In genomic region chr12:45853550-45853949, GRCh38 we compare ENCODE assay signal across 32 cellular contexts.
"Had no signal": no experiment of that assay in that cellular context is flagged by ENCODE, and none has a peak within 500 bp of the region (broad histone marks: within the 10 kb centered on the region; RNA-seq: fewer than 3 reads in every experiment).

No MANE protein-coding gene starts in this region.

- H3K27ac Mint-ChIP-seq: activated B cell treated with CpG ODN at 0.5 μM for 24 hours; activated CD4-positive, alpha-beta memory T cell treated with anti-CD3 and anti-CD28 coated beads for 36 hours; activated CD4-positive, alpha-beta T cell treated with anti-CD3 and anti-CD28 coated beads, Interleukin-2, amount 10 ng/mL, durations not matched to agents 24 days and 14 days; activated CD8-positive, alpha-beta T cell treated with anti-CD3 and anti-CD28 coated beads, Interleukin-2, amount 10 ng/mL, durations not matched to agents 7 days and 5 days; activated naive CD4-positive, alpha-beta T cell treated with anti-CD3 and anti-CD28 coated beads for 36 hours; activated naive CD8-positive, alpha-beta T cell treated with anti-CD3 and anti-CD28 coated beads for 36 hours; activated T-cell treated with anti-CD3 and anti-CD28 coated beads, Interleukin-2, amount 50 U/mL, for 24 hours; T-cell; T-helper 2 cell treated with Interferon-gamma antibody and Interleukin-4, amounts not matched to agents 5 μg/mL and 100 μg/mL, for 36 hours had no signal

- H3K4me1 ChIP-seq: adrenal gland, body of pancreas, breast epithelium had no signal

- H3K4me1 Mint-ChIP-seq: activated B cell treated with CpG ODN at 0.5 μM for 24 hours; activated CD4-positive, alpha-beta T cell treated with anti-CD3 and anti-CD28 coated beads, Interleukin-2, amount 10 ng/mL, durations not matched to agents 24 days and 14 days; activated CD8-positive, alpha-beta memory T cell treated with anti-CD3 and anti-CD28 coated beads, Interleukin-2, amount 10 ng/mL, durations not matched to agents 7 days and 5 days had no signal

- DNase-seq: activated B cell treated with CpG ODN at 0.5 μM for 24 hours; activated CD4-positive, alpha-beta memory T cell treated with anti-CD3 and anti-CD28 coated beads for 36 hours; activated CD4-positive, alpha-beta T cell treated with anti-CD3 and anti-CD28 coated beads for 4 hours; activated CD4-positive, alpha-beta T cell treated with anti-CD3 and anti-CD28 coated beads, Interleukin-2, amount 10 ng/mL, durations not matched to agents 24 days and 14 days; activated CD4-positive, alpha-beta T cell treated with anti-CD3 and anti-CD28 coated beads, Interleukin-2, amount 50 U/mL, for 1 hour; activated CD4-positive, alpha-beta T cell treated with anti-CD3 and anti-CD28 coated beads, Interleukin-2, amount 50 U/mL, for 4 hours; activated CD4-positive, CD25-positive, alpha-beta regulatory T cell treated with anti-CD3 and anti-CD28 coated beads, Interleukin-2, amount 50 U/mL, for 72 hours; activated CD8-positive, alpha-beta memory T cell treated with anti-CD3 and anti-CD28 coated beads for 24 hours; activated CD8-positive, alpha-beta memory T cell treated with anti-CD3 and anti-CD28 coated beads, Interleukin-2, amount 10 ng/mL, durations not matched to agents 7 days and 5 days; activated CD8-positive, alpha-beta memory T cell treated with anti-CD3 and anti-CD28 coated beads, Interleukin-2, amount 50 U/mL, for 48 hours; activated CD8-positive, alpha-beta T cell treated with anti-CD3 and anti-CD28 coated beads, Interleukin-2, amount 10 ng/mL, durations not matched to agents 7 days and 5 days; activated effector memory CD4-positive, alpha-beta T cell treated with anti-CD3 and anti-CD28 coated beads, Interleukin-2, amount 50 U/mL, for 16 hours; activated gamma-delta T cell treated with Interleukin-2 at 50 U/mL for 16 hours; activated naive CD4-positive, alpha-beta T cell; activated naive CD4-positive, alpha-beta T cell treated with anti-CD3 and anti-CD28 coated beads for 36 hours; activated naive CD4-positive, alpha-beta T cell treated with anti-CD3 and anti-CD28 coated beads, Interleukin-2, amount 50 U/mL, for 16 hours; activated naive CD8-positive, alpha-beta T cell treated with anti-CD3 and anti-CD28 coated beads for 36 hours; activated T-cell treated with anti-CD3 and anti-CD28 coated beads, Interleukin-2, amount 50 U/mL, for 24 hours; activated T-cell treated with anti-CD3 and anti-CD28 coated beads, Interleukin-2, amount 50 U/mL, for 48 hours; adrenal gland; amniotic stem cell; aorta; body of pancreas; brain microvascular endothelial cell; central memory CD4-positive, alpha-beta T cell; T-cell; T-helper 2 cell; T-helper 9 cell had no signal

- H3K9me3 ChIP-seq: adrenal gland, body of pancreas, breast epithelium had no signal

- H3K4me3 Mint-ChIP-seq: activated B cell treated with CpG ODN at 0.5 μM for 24 hours; activated CD4-positive, alpha-beta memory T cell treated with anti-CD3 and anti-CD28 coated beads for 36 hours; activated CD4-positive, alpha-beta T cell treated with anti-CD3 and anti-CD28 coated beads, Interleukin-2, amount 10 ng/mL, durations not matched to agents 24 days and 14 days; activated CD8-positive, alpha-beta memory T cell treated with anti-CD3 and anti-CD28 coated beads, Interleukin-2, amount 10 ng/mL, durations not matched to agents 7 days and 5 days; activated CD8-positive, alpha-beta T cell treated with anti-CD3 and anti-CD28 coated beads, Interleukin-2, amount 10 ng/mL, durations not matched to agents 7 days and 5 days; activated naive CD4-positive, alpha-beta T cell treated with anti-CD3 and anti-CD28 coated beads for 36 hours; activated naive CD8-positive, alpha-beta T cell treated with anti-CD3 and anti-CD28 coated beads for 36 hours; activated T-cell treated with anti-CD3 and anti-CD28 coated beads, Interleukin-2, amount 50 U/mL, for 24 hours; T-cell; T-helper 2 cell treated with Interferon-gamma antibody and Interleukin-4, amounts not matched to agents 5 μg/mL and 100 μg/mL, for 36 hours had no signal

- H3K4me3 ChIP-seq: adrenal gland, body of pancreas, breast epithelium had no signal

- H3K27me3 ChIP-seq: adrenal gland, body of pancreas, brain microvascular endothelial cell, breast epithelium had no signal

- H3K9me3 Mint-ChIP-seq: activated B cell treated with CpG ODN at 0.5 μM for 24 hours; activated CD4-positive, alpha-beta memory T cell treated with anti-CD3 and anti-CD28 coated beads for 36 hours; activated CD4-positive, alpha-beta T cell treated with anti-CD3 and anti-CD28 coated beads, Interleukin-2, amount 10 ng/mL, durations not matched to agents 24 days and 14 days; activated naive CD4-positive, alpha-beta T cell treated with anti-CD3 and anti-CD28 coated beads for 36 hours; activated naive CD4-positive, alpha-beta T cell treated with anti-CD3 and anti-CD28 coated beads, Interleukin-2, amount 50 U/mL, for 72 hours; activated naive CD8-positive, alpha-beta T cell treated with anti-CD3 and anti-CD28 coated beads for 36 hours; activated T-cell treated with anti-CD3 and anti-CD28 coated beads, Interleukin-2, amount 50 U/mL, for 24 hours; T-cell; T-helper 2 cell treated with Interferon-gamma antibody and Interleukin-4, amounts not matched to agents 5 μg/mL and 100 μg/mL, for 36 hours had no signal

- ATAC-seq: activated CD8-positive, alpha-beta memory T cell treated with anti-CD3 and anti-CD28 coated beads, Interleukin-2, amount 10 ng/mL, durations not matched to agents 7 days and 5 days; activated CD8-positive, alpha-beta T cell treated with anti-CD3 and anti-CD28 coated beads, Interleukin-2, amount 10 ng/mL, durations not matched to agents 7 days and 5 days; activated naive CD4-positive, alpha-beta T cell treated with anti-CD3 and anti-CD28 coated beads, Interleukin-2, amount 50 U/mL, for 72 hours; body of pancreas; T-cell had no signal

- H3K27me3 Mint-ChIP-seq: activated B cell treated with CpG ODN at 0.5 μM for 24 hours; activated CD4-positive, alpha-beta memory T cell treated with anti-CD3 and anti-CD28 coated beads for 36 hours; activated CD4-positive, alpha-beta T cell treated with anti-CD3 and anti-CD28 coated beads, Interleukin-2, amount 10 ng/mL, durations not matched to agents 24 days and 14 days; activated CD8-positive, alpha-beta memory T cell treated with anti-CD3 and anti-CD28 coated beads, Interleukin-2, amount 10 ng/mL, durations not matched to agents 7 days and 5 days; activated naive CD8-positive, alpha-beta T cell treated with anti-CD3 and anti-CD28 coated beads for 36 hours; activated T-cell treated with anti-CD3 and anti-CD28 coated beads, Interleukin-2, amount 50 U/mL, for 24 hours; T-cell had no signal

- H3K27ac ChIP-seq: adrenal gland, body of pancreas, brain microvascular endothelial cell, breast epithelium, VCaP had no signal
